Comparison of ENCODE assay signal across 8 cellular contexts in genomic region chr5:138542956-138543729, GRCh38. TPM values are rescaled to one million over a fixed set of nuclear protein-coding genes. Genes with fewer than 3 reads are reported as not detected.
DNase-seq lines count a peak whose midpoint lies in the region; FAIRE-seq and TF ChIP-seq lines count a peak whose summit lies in the region.

TSS of gene ETF1 (minus strand) at chr5:138543236. CDS start at chr5:138542918, 318 bp downstream.

- H3K27me3 ChIP-seq in neutrophil = no peaks in the 10 kb centered on the region

- peaks cover 39% of the 10 kb centered on the region for H3K36me3 ChIP-seq in SK-N-MC (ENCODE audit: insufficient read depth, low read length)
- H3K36me3 ChIP-seq in neutrophil = peaks cover 7% of the 10 kb centered on the region

- H3K4me1 ChIP-seq in neutrophil (ENCODE audit: control insufficient read depth in 1 of 2, insufficient read depth in 1 of 2, low read depth in 1 of 2, low read length in 1 of 2) = peaks cover 57 to 67% of the 10 kb centered on the region in 2 experiments

- peak; percentile 40 for TF ChIP-seq CTCF in HFFc6 (IDR thresholded peaks at IDR 0.05)
- no peak for TF ChIP-seq CTCF in NB4 (IDR thresholded peaks at IDR 0.05; ENCODE audit: low read depth, low read length)
- TF ChIP-seq CTCF in neutrophil (IDR thresholded peaks at IDR 0.05) = peak; percentile 37

- no peaks in the 10 kb centered on the region for H3K9me3 ChIP-seq in SK-N-MC (ENCODE audit: low read depth, low read length)
- no peaks in the 10 kb centered on the region for H3K9me3 ChIP-seq in neutrophil

- CTCF ChIA-PET in activated naive CD4-positive, alpha-beta T cell treated with anti-CD3 and anti-CD28 coated beads, Interleukin-2, amount 10 ng/mL, durations not matched to agents 7 days and 5 days (lab: Charles Lee) = interaction anchor here (1.1 to 1.7 kb wide), 3 partner anchors 10 to 190 kb away, joined by 3 to 5 read pairs (median 5); partner anchors contain the start of gene EGR1

- peaks cover 59% of the 10 kb centered on the region for H3K36me3 Mint-ChIP-seq in HFFc6 (ENCODE audit: low read depth)
- peaks cover 26% of the 10 kb centered on the region for H3K36me3 Mint-ChIP-seq in activated naive CD4-positive, alpha-beta T cell treated with anti-CD3 and anti-CD28 coated beads, Interleukin-2, amount 10 ng/mL, durations not matched to agents 7 days and 5 days

- FAIRE-seq in frontal cortex (lab: Jason Lieb, UNC) = peak; percentile 95

- peak within 1 kb of the TSS; percentile 99 for H3K4me3 ChIP-seq in NB4 (ENCODE audit: low read depth, low read length)
- H3K4me3 ChIP-seq in SK-N-MC = peak within 1 kb of the TSS; percentile 95
- H3K4me3 ChIP-seq in neutrophil (ENCODE audit: low read depth in 1 of 2, low read length in 1 of 2) = peak within 1 kb of the TSS; percentile 86 to 95

- peak within 1 kb of the TSS; percentile 100 for H3K4me3 Mint-ChIP-seq in HFFc6
- peak within 1 kb of the TSS; percentile 99 for H3K4me3 Mint-ChIP-seq in activated naive CD4-positive, alpha-beta T cell treated with anti-CD3 and anti-CD28 coated beads, Interleukin-2, amount 10 ng/mL, durations not matched to agents 7 days and 5 days

- H3K27me3 Mint-ChIP-seq in HFFc6 (ENCODE audit: insufficient read depth) = peaks cover 6% of the 10 kb centered on the region
- no peaks in the 10 kb centered on the region for H3K27me3 Mint-ChIP-seq in activated naive CD4-positive, alpha-beta T cell treated with anti-CD3 and anti-CD28 coated beads, Interleukin-2, amount 10 ng/mL, durations not matched to agents 7 days and 5 days

- H3K27ac ChIP-seq in SK-N-MC (peak within 1 kb of the TSS; percentile 95), neutrophil (peak within 1 kb of the TSS; percentile 99), substantia nigra (ENCODE audit: low read depth, low read length, poor library complexity, severe bottlenecking) (peak within 1 kb of the TSS; percentile 93)

- H3K27ac Mint-ChIP-seq in HFFc6 = peak within 1 kb of the TSS; percentile 100
- peak within 1 kb of the TSS; percentile 100 for H3K27ac Mint-ChIP-seq in activated naive CD4-positive, alpha-beta T cell treated with anti-CD3 and anti-CD28 coated beads, Interleukin-2, amount 10 ng/mL, durations not matched to agents 7 days and 5 days

- peaks cover 66% of the 10 kb centered on the region for H3K4me1 Mint-ChIP-seq in HFFc6 (ENCODE audit: low read depth)
- peaks cover 60% of the 10 kb centered on the region for H3K4me1 Mint-ChIP-seq in activated naive CD4-positive, alpha-beta T cell treated with anti-CD3 and anti-CD28 coated beads, Interleukin-2, amount 10 ng/mL, durations not matched to agents 7 days and 5 days

- peak; percentile 66 for TF ChIP-seq POLR2A in NB4 (IDR thresholded peaks at IDR 0.05; ENCODE audit: extremely low read depth, insufficient read length)

- H3K9me3 Mint-ChIP-seq in HFFc6 = peaks cover 4% of the 10 kb centered on the region; the same call in 1 of the 2 replicates
- no peaks in the 10 kb centered on the region for H3K9me3 Mint-ChIP-seq in activated naive CD4-positive, alpha-beta T cell treated with anti-CD3 and anti-CD28 coated beads, Interleukin-2, amount 10 ng/mL, durations not matched to agents 7 days and 5 days

- H3K9ac ChIP-seq in SK-N-MC (ENCODE audit: insufficient read length) = peak within 1 kb of the TSS; percentile 97

- peak; percentile 97 for DNase-seq in GM04503 (ENCODE audit: low read depth)
- peak; percentile 100 for DNase-seq in HFFc6
- DNase-seq in NB4 (ENCODE audit: low read depth) = peak; percentile 100
- DNase-seq in SK-N-MC (ENCODE audit: low read depth, low spot score) = peak; percentile 93
- peak; percentile 100 for DNase-seq in activated naive CD4-positive, alpha-beta T cell treated with anti-CD3 and anti-CD28 coated beads, Interleukin-2, amount 10 ng/mL, durations not matched to agents 7 days and 5 days
- DNase-seq in frontal cortex (ENCODE audit: low spot score in 2 of 2) = peak; percentile 96
- peak; percentile 91 to 100 (median 100) for DNase-seq in substantia nigra (lab: John Stamatoyannopoulos, UW)

RNA-seq across cellular contexts. Expression of gene ETF1, which starts in this region (rescaled TPM):
- total RNA-seq in HFFc6 (2021; fragmentation: NEBNext Ultra II Directional; extraction: Animal tissue kit (Norgen Biotek cat#: 25700)) = 100 to 1,000 TPM; 133 to 153 (median 148) TPM
- total RNA-seq in frontal cortex = 71.7 TPM

Comparison
In these comparisons a context has a peak if more than half of its experiments do, and no peak if none do; other contexts are left out.
1. Peak in every context shown above with its lines: DNase-seq, H3K4me3 ChIP-seq and H3K27ac ChIP-seq.